In genomic region chr12:4648099-4648498, GRCh38 we compare ENCODE assay signal across 8 cellular contexts. TPM values are rescaled to one million over a fixed set of nuclear protein-coding genes. Genes with fewer than 3 reads are reported as not detected.
A peak's percentile ranks its signal among the peaks of the same experiment; 100 is the strongest.
DNase-seq lines count a peak whose midpoint lies in the region; ATAC-seq, FAIRE-seq and TF ChIP-seq lines count a peak whose summit lies in the region.

No MANE protein-coding gene starts in this region.

- H3K27ac ChIP-seq in GM12878 (ENCODE audit: control insufficient read depth, insufficient read depth) = peak overlapping the region; percentile 93
- H3K27ac ChIP-seq in liver (ENCODE audit: low read depth in 1 of 2, low read length in 2 of 2) = peak overlapping the region; percentile 76 to 80
- peak overlapping the region; percentile 87 to 96 (median 91) for H3K27ac ChIP-seq in transverse colon
- H3K27ac ChIP-seq in substantia nigra (ENCODE audit: low read depth, low read length, poor library complexity, severe bottlenecking) = no peak overlapping the region

- FAIRE-seq in GM12878 (lab: Jason Lieb, UNC) = no peak

- no peak for TF ChIP-seq EP300 in GM12878 (IDR thresholded peaks at IDR 0.05; ENCODE audit: borderline replicate concordance in 1 of 2, control insufficient read depth in 1 of 2, low read depth in 2 of 2, low read length in 2 of 2)
- no peak for TF ChIP-seq EP300 in transverse colon (IDR thresholded peaks at IDR 0.05; ENCODE audit: low read depth)

- SMC1A ChIA-PET in GM12878 (lab: Charles Lee; ENCODE audit: uncharacterized antibody, unreplicated experiment) = interaction anchor here (1.4 kb wide), 1 partner anchor 119 kb away, joined by 5 read pairs; no protein-coding TSS in a partner anchor

- no peak for TF ChIP-seq RAD21 in GM12878 (IDR thresholded peaks at IDR 0.05; ENCODE audit: insufficient read depth, low read depth, low read length)
- no peak for TF ChIP-seq RAD21 in liver (IDR thresholded peaks at IDR 0.05)

- H3K4me1 ChIP-seq in GM12878 (ENCODE audit: control insufficient read depth, insufficient read depth, low read length) (peaks cover 19% of the 10 kb centered on the region; the same call in 1 of the 2 replicates), liver (ENCODE audit: control insufficient read depth in 4 of 4, insufficient read depth in 4 of 4, low read length in 3 of 4) (peaks cover 0 to 24% (median 22%) of the 10 kb centered on the region in 4 donors), transverse colon (peaks cover 10 to 45% (median 23%) of the 10 kb centered on the region in 4 donors)

- no TSS peak for BruUV-seq in GM12878 (replicated peaks; lab: Mats Ljungman, UMichigan)

- intact Hi-C loops in GM12878 (cut with micrococcal nuclease; ENCODE audit: unreplicated experiment) = loop anchor here (2.0 kb wide), 1 partner anchor 43 kb away; no protein-coding TSS in a partner anchor
- intact Hi-C loops in transverse colon (cut with DNase I; ENCODE audit: low total_unique reads) = no loop called here

- peak; percentile 32 for TF ChIP-seq POLR2A in GM18505 (IDR thresholded peaks at IDR 0.05; ENCODE audit: borderline replicate concordance, extremely low read depth, insufficient read depth, insufficient read length)
- no peak for TF ChIP-seq POLR2A in GM12878 (IDR thresholded peaks at IDR 0.05; ENCODE audit: low read depth, low read length)
- no peak for TF ChIP-seq POLR2A in transverse colon (IDR thresholded peaks at IDR 0.05)

- ATAC-seq in GM18505 (IDR thresholded peaks at IDR 0.05; ENCODE audit: unreplicated experiment) (no peak), GM12878 (peak; percentile 31)

- WGBS in GM12878 (ENCODE audit: insufficient coverage, insufficient replicate concordance, low lambda C conversion rate, missing lambda C conversion rate) = 15% methylated on average over 4 of the region's 4 CpGs
- 36% methylated on average over 4 of the region's 4 CpGs for WGBS in liver
- WGBS in transverse colon (ENCODE audit: low coverage in 1 of 2), 2 donors = 0 to 21% methylated on average over 3 to 4 of the region's 4 CpGs

- DNase-seq in HS-5 (ENCODE audit: low read depth) (peak; percentile 5), GM12878 (ENCODE audit: low read depth, low spot score) (no peak), transverse colon (no peak), COLO829 (ENCODE audit: low spot score) (no peak), NCI-H187 (lab: John Stamatoyannopoulos, UW) (no peak), substantia nigra (lab: John Stamatoyannopoulos, UW) (no peak)

- CTCF ChIA-PET in GM12878 (lab: Yijun Ruan, JAX) = interaction anchor here (0.8 to 2.3 kb wide), 4 partner anchors 16 to 326 kb away, joined by 3 to 14 read pairs (median 5); no protein-coding TSS in a partner anchor

- H3K27me3 ChIP-seq in GM12878 (replicated peaks in 1 of 2; ENCODE audit: control insufficient read depth in 2 of 2, insufficient read depth in 2 of 2, low read length in 1 of 2) (no peaks in the 10 kb centered on the region), liver (ENCODE audit: control insufficient read depth in 4 of 4, insufficient read depth in 4 of 4, low read length in 3 of 4) (no peaks in the 10 kb centered on the region), transverse colon (no peaks in the 10 kb centered on the region)

- H2AFZ ChIP-seq in GM12878 (ENCODE audit: control insufficient read depth, low read depth, low read length) = peak overlapping the region; percentile 84

- H3K79me2 ChIP-seq in GM12878 (ENCODE audit: control insufficient read depth, insufficient read depth, low read length) = peaks cover 42% of the 10 kb centered on the region

- POLR2A ChIA-PET in GM12878 (lab: Charles Lee) = interaction anchor here (0.7 kb wide), 1 partner anchor 85 kb away, joined by 3 read pairs; no protein-coding TSS in a partner anchor

- in situ Hi-C loops in GM12878 (cut with MboI) (no loop called here), transverse colon (cut with MboI; ENCODE audit: low pct_ligation_motif_present in 1 of 4, low pct_unique_long_range_greater_than_20kb in 1 of 4, low sequenced_read_pairs in 3 of 4) (no loop called here)

- H3K4me3 ChIP-seq in GM12878 = peak overlapping the region; percentile 92
- H3K4me3 ChIP-seq in liver (ENCODE audit: low read depth in 1 of 3, low read length in 3 of 3) = peak overlapping the region; percentile 79 to 99 (median 94)
- peak overlapping the region; percentile 61 to 83 (median 67) for H3K4me3 ChIP-seq in transverse colon

- TF ChIP-seq CTCF in GM12878 (IDR thresholded peaks at IDR 0.05 in 2 of 3, conservative IDR thresholded peaks at IDR 0.05 in 1 of 3; ENCODE audit: control insufficient read depth in 2 of 3, extremely low read depth in 1 of 3, insufficient read depth in 1 of 3, low read depth in 3 of 3, low read length in 3 of 3) = no peak
- TF ChIP-seq CTCF in liver (IDR thresholded peaks at IDR 0.05; ENCODE audit: low read depth, low read length, missing input control) = no peak
- TF ChIP-seq CTCF in transverse colon (IDR thresholded peaks at IDR 0.05) = no peak

- H3K9me3 ChIP-seq in GM12878 (replicated peaks; ENCODE audit: control insufficient read depth, insufficient read depth, low read length) = no peaks in the 10 kb centered on the region
- no peaks in the 10 kb centered on the region for H3K9me3 ChIP-seq in liver (ENCODE audit: control insufficient read depth in 4 of 4, low read length in 3 of 4)
- H3K9me3 ChIP-seq in transverse colon = no peaks in the 10 kb centered on the region

- H4K20me1 ChIP-seq in GM12878 (ENCODE audit: control insufficient read depth, insufficient read depth) = no peaks in the 10 kb centered on the region

- H3K9ac ChIP-seq in GM12878 (ENCODE audit: control insufficient read depth, insufficient read depth, low read length) = peak overlapping the region; percentile 81
- peak overlapping the region; percentile 90 to 97 for H3K9ac ChIP-seq in liver (ENCODE audit: low read depth in 1 of 2, low read length in 2 of 2)

- RAD21 ChIA-PET in GM12878 (lab: Charles Lee; ENCODE audit: unreplicated experiment) = interaction anchor here (1.5 to 2.2 kb wide), 3 partner anchors 10 to 377 kb away, joined by 5 to 14 read pairs (median 7); no protein-coding TSS in a partner anchor

- 0 out of 4 replicates have a peak, but pooled peaks cover 0 to 2% of the 10 kb centered on the region in 2 experiments for H3K36me3 ChIP-seq in GM12878 (ENCODE audit: control insufficient read depth in 2 of 2, insufficient read depth in 2 of 2, low read length in 1 of 2)
- no peaks in the 10 kb centered on the region for H3K36me3 ChIP-seq in liver (ENCODE audit: control insufficient read depth in 4 of 4, insufficient read depth in 3 of 4, low read depth in 1 of 4, low read length in 3 of 4)
- H3K36me3 ChIP-seq in transverse colon = no peaks in the 10 kb centered on the region

- peak overlapping the region; percentile 98 for H3K4me2 ChIP-seq in GM12878 (ENCODE audit: control insufficient read depth, insufficient read depth)

TF ChIP-seq in GM12878, 131 proteins besides CTCF, POLR2A, EP300 and RAD21 (continues in another document):
- TF ChIP-seq TCF12 (IDR thresholded peaks at IDR 0.05; ENCODE audit: low read depth, low read length) (no peak), RAD51 (IDR thresholded peaks at IDR 0.05) (no peak), YBX1 (IDR thresholded peaks at IDR 0.05) (no peak), DPF2 (IDR thresholded peaks at IDR 0.05) (no peak), PAX8 (IDR thresholded peaks at IDR 0.05) (no peak)

TF ChIP-seq in liver, 16 proteins besides CTCF, POLR2A, EP300 and RAD21 (continues in another document):
- TF ChIP-seq EGR1 (IDR thresholded peaks at IDR 0.05; ENCODE audit: low read depth in 2 of 2) = no peak

RNA-seq across cellular contexts. Expression of gene AKAP3, which starts 0.8 kb away (rescaled TPM):
- total RNA-seq in GM12878 (2013; cell fraction: nucleolus; rRNA removed) = 9.4 and 13.4 TPM in 2 replicates
- 0.68 and 2.5 TPM in 2 replicates for total RNA-seq in GM12878 (2014; rRNA removed)
- total RNA-seq in GM12878 (2014; rRNA removed; fragmentation: Illumina TruSeq; extraction: Trizol) = 1.2 and 1.5 TPM in 2 replicates
- 1.5 TPM in 2 replicates for total RNA-seq in GM12878 (2021)
- polyA plus RNA-seq in GM12878 (2011; ENCODE audit: low read depth) = 0.22 TPM
- polyA plus RNA-seq in GM12878 (2011; rRNA removed) = 1.0 and 1.6 TPM in 2 replicates
- polyA plus RNA-seq in GM12878 (2011; cell fraction: cytosol; rRNA removed) = 1.1 and 1.3 TPM in 2 replicates
- polyA plus RNA-seq in GM12878 (2011; cell fraction: nucleus; rRNA removed) = 1.6 and 1.9 TPM in 2 replicates
- 0.66 and 0.77 TPM in 2 replicates for polyA plus RNA-seq in GM12878 (2012)
- polyA plus RNA-seq in GM12878 (2014; fragmentation: Illumina TruSeq; extraction: Trizol) = 1.3 and 4.4 TPM in 2 replicates
- under 1 TPM; 0.40 to 0.47 TPM for polyA plus RNA-seq in GM12878 (2014; fragmentation: Nextera tagmentation; extraction: Ambion mirVana)
- polyA plus RNA-seq in GM12878 (2014; rRNA removed) = 0.97 and 1.7 TPM in 2 replicates
- polyA plus RNA-seq in GM12878 (2016; fragmentation: Nextera tagmentation; extraction: Ambion mirVana) = 1 to 10 TPM; 1.9 to 2.4 TPM
- 2.3 and 3.0 TPM in 2 replicates for polyA minus RNA-seq in GM12878 (2011; rRNA and poly(A)+ RNA removed)
- polyA minus RNA-seq in GM12878 (2011; cell fraction: cytosol; rRNA and poly(A)+ RNA removed) = 0.40 and 1.0 TPM in 2 replicates
- polyA minus RNA-seq in GM12878 (2011; cell fraction: nucleus; rRNA and poly(A)+ RNA removed) = 0.97 and 4.5 TPM in 2 replicates
- total RNA-seq in liver = 1 to 10 TPM; 1.6 to 2.0 TPM
- under 1 TPM; 0.21 to 0.51 TPM for polyA plus RNA-seq in liver
- total RNA-seq in transverse colon = 1 to 10 TPM in 2 of 4 donors, not detected in 2; 1.6 to 1.8 TPM

RNA-seq across cellular contexts. Expression of gene NDUFA9, which starts 0.8 kb away (rescaled TPM):
- total RNA-seq in GM12878 (2013; cell fraction: nucleolus; rRNA removed) = 103 and 109 TPM in 2 replicates
- 81.3 and 95.2 TPM in 2 replicates for total RNA-seq in GM12878 (2014; rRNA removed)
- total RNA-seq in GM12878 (2014; rRNA removed; fragmentation: Illumina TruSeq; extraction: Trizol) = 142 and 151 TPM in 2 replicates
- 151 and 153 TPM in 2 replicates for total RNA-seq in GM12878 (2021)
- 46.9 TPM for polyA plus RNA-seq in GM12878 (2011; ENCODE audit: low read depth)
- 135 and 164 TPM in 2 replicates for polyA plus RNA-seq in GM12878 (2011; rRNA removed)
- polyA plus RNA-seq in GM12878 (2011; cell fraction: cytosol; rRNA removed) = 77.8 and 144 TPM in 2 replicates
- polyA plus RNA-seq in GM12878 (2011; cell fraction: nucleus; rRNA removed) = 63.8 and 71.8 TPM in 2 replicates
- polyA plus RNA-seq in GM12878 (2012) = 91.0 and 150 TPM in 2 replicates
- 137 and 148 TPM in 2 replicates for polyA plus RNA-seq in GM12878 (2014; fragmentation: Illumina TruSeq; extraction: Trizol)
- polyA plus RNA-seq in GM12878 (2014; fragmentation: Nextera tagmentation; extraction: Ambion mirVana) = 100 to 1,000 TPM; 360 to 472 TPM
- polyA plus RNA-seq in GM12878 (2014; rRNA removed) = 134 and 144 TPM in 2 replicates
- 100 to 1,000 TPM; 334 to 353 TPM for polyA plus RNA-seq in GM12878 (2016; fragmentation: Nextera tagmentation; extraction: Ambion mirVana)
- polyA minus RNA-seq in GM12878 (2011; rRNA and poly(A)+ RNA removed) = 143 and 170 TPM in 2 replicates
- 58.5 and 63.3 TPM in 2 replicates for polyA minus RNA-seq in GM12878 (2011; cell fraction: cytosol; rRNA and poly(A)+ RNA removed)
- 57.4 and 85.0 TPM in 2 replicates for polyA minus RNA-seq in GM12878 (2011; cell fraction: nucleus; rRNA and poly(A)+ RNA removed)
- 10 to 100 TPM; 21.4 to 55.6 TPM for total RNA-seq in liver
- 100 to 1,000 TPM in 1 of 2 donors, 10 to 100 TPM in 1; 57.7 to 132 TPM for polyA plus RNA-seq in liver
- total RNA-seq in transverse colon = 10 to 100 TPM; 43.8 to 99.9 (median 61.2) TPM
